Comparison of ENCODE assay signal across 1 cellular context in the genomic region with DNA sequence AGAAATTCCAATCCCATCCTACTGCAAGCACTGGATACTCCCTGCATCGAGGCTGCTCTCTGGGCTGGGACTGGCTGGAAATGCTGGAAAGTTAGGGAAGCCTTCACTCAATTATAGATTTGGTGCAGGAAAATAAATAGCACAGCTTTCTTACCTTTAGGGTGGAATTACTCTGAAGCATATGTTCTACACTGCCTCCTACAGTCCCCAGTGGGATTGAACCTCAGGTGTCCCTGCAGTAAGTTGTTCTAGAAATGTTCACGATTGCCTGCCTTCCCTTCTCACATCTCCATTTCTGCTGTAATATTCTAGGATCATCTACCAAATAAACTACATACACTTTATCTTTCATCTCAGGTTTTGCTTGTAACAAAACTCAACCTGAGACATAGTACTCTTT.
TF ChIP-seq lines count a peak whose summit lies in the region.

No MANE protein-coding gene starts in this region.

TF ChIP-seq in GM23338, 12 proteins besides CTCF, POLR2A, EP300 and RAD21 (continued from another document):
- TF ChIP-seq STAT1 (IDR thresholded peaks at IDR 0.05; ENCODE audit: unreplicated experiment) (no peak), NANOG (IDR thresholded peaks at IDR 0.05; ENCODE audit: borderline replicate concordance) (no peak), EZH2phosphoT487 (IDR thresholded peaks at IDR 0.05; ENCODE audit: unreplicated experiment) (no peak), ZNF462 (CRISPR knock-in tag; IDR thresholded peaks at IDR 0.05) (no peak), ZNF114 (CRISPR knock-in tag; IDR thresholded peaks at IDR 0.05) (no peak), POLR2AphosphoS5 (IDR thresholded peaks at IDR 0.05; ENCODE audit: low read depth) (no peak)
- TF ChIP-seq, protein P1, sequence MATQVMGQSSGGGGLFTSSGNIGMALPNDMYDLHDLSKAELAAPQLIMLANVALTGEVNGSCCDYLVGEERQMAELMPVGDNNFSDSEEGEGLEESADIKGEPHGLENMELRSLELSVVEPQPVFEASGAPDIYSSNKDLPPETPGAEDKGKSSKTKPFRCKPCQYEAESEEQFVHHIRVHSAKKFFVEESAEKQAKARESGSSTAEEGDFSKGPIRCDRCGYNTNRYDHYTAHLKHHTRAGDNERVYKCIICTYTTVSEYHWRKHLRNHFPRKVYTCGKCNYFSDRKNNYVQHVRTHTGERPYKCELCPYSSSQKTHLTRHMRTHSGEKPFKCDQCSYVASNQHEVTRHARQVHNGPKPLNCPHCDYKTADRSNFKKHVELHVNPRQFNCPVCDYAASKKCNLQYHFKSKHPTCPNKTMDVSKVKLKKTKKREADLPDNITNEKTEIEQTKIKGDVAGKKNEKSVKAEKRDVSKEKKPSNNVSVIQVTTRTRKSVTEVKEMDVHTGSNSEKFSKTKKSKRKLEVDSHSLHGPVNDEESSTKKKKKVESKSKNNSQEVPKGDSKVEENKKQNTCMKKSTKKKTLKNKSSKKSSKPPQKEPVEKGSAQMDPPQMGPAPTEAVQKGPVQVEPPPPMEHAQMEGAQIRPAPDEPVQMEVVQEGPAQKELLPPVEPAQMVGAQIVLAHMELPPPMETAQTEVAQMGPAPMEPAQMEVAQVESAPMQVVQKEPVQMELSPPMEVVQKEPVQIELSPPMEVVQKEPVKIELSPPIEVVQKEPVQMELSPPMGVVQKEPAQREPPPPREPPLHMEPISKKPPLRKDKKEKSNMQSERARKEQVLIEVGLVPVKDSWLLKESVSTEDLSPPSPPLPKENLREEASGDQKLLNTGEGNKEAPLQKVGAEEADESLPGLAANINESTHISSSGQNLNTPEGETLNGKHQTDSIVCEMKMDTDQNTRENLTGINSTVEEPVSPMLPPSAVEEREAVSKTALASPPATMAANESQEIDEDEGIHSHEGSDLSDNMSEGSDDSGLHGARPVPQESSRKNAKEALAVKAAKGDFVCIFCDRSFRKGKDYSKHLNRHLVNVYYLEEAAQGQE (IDR thresholded peaks at IDR 0.05; ENCODE audit: unreplicated experiment) = no peak
